ENCODE assay signal across 33 cellular contexts in the genomic region with DNA sequence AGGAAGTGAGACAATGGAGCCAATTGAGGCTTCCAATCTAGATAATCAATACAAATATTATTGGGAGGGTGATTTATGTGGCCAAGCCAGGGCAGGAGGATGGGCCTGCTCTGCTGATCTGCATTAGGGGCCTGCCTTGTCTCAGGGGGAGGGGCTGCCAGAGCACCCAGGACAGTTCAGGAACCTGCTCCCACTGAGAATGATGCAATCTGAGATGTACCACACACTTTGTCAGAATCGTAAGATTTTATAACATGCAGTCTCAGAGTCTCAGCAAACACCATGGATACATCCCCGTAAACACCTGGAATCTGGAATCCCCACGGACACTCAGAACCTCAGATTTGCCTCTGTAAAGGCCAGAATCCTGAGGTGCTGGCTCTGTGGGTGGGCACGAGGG. TPM values are rescaled to one million over a fixed set of nuclear protein-coding genes. Genes with fewer than 3 reads are reported as not detected.
"Had no signal": no experiment of that assay in that cellular context is flagged by ENCODE, and none has a peak within 500 bp of the region (broad histone marks: within the 10 kb centered on the region; RNA-seq: fewer than 3 reads in every experiment).

No MANE protein-coding gene starts in this region.

- H3K4me3 Mint-ChIP-seq: activated CD4-positive, alpha-beta T cell treated with anti-CD3 and anti-CD28 coated beads for 36 hours; activated CD4-positive, alpha-beta T cell treated with anti-CD3 and anti-CD28 coated beads, Interleukin-2, amount 10 ng/mL, durations not matched to agents 7 days and 5 days; activated CD8-positive, alpha-beta T cell treated with anti-CD3 and anti-CD28 coated beads, Interleukin-2, amount 10 ng/mL, durations not matched to agents 7 days and 5 days; activated naive CD4-positive, alpha-beta T cell treated with anti-CD3 and anti-CD28 coated beads for 36 hours; activated T-cell treated with anti-CD3 and anti-CD28 coated beads, Interleukin-2, amount 50 U/mL, for 24 hours; brain had no signal

- H3K9me3 Mint-ChIP-seq: activated CD4-positive, alpha-beta T cell treated with anti-CD3 and anti-CD28 coated beads, Interleukin-2, amount 10 ng/mL, durations not matched to agents 7 days and 5 days; activated naive CD4-positive, alpha-beta T cell treated with anti-CD3 and anti-CD28 coated beads for 36 hours; activated naive CD4-positive, alpha-beta T cell treated with anti-CD3 and anti-CD28 coated beads, Interleukin-2, amount 50 U/mL, for 72 hours; activated T-cell treated with anti-CD3 and anti-CD28 coated beads, Interleukin-2, amount 50 U/mL, for 24 hours; activated T-helper 2 cell treated with anti-CD3 and anti-CD28 coated beads, Interferon-gamma antibody, Interleukin-2, Interleukin-4, amounts not matched to agents 10 μg/mL and 5 μg/mL and 100 μg/mL, durations not matched to agents 14 hours and 24 hours and 36 hours had no signal

- H3K4me1 ChIP-seq: adrenal gland had no signal

- H3K27me3 ChIP-seq: adrenal gland, SJCRH30 had no signal

- DNase-seq: activated CD4-positive, alpha-beta T cell treated with anti-CD3 and anti-CD28 coated beads for 36 hours; activated CD4-positive, alpha-beta T cell treated with anti-CD3 and anti-CD28 coated beads, Interleukin-2, amount 10 ng/mL, durations not matched to agents 7 days and 5 days; activated CD4-positive, alpha-beta T cell treated with anti-CD3 and anti-CD28 coated beads, Interleukin-2, amount 50 U/mL, for 48 hours; activated CD8-positive, alpha-beta T cell treated with anti-CD3 and anti-CD28 coated beads, Interleukin-2, amount 10 ng/mL, durations not matched to agents 7 days and 5 days; activated gamma-delta T cell treated with Interleukin-2 at 50 U/mL for 16 hours; activated naive CD4-positive, alpha-beta T cell treated with anti-CD3 and anti-CD28 coated beads for 36 hours; activated T-cell treated with anti-CD3 and anti-CD28 coated beads, Interleukin-2, amount 50 U/mL, for 24 hours; adrenal gland; anterior cingulate cortex; caudate nucleus; cerebellar nuclear complex; Kasumi-1; KG1; MM.1S; MV-4-11; NCI-H1092 treated with DMSO at 0.1 percent for 48 hours; NCI-H1417 treated with DMSO at 0.1 percent for 48 hours; NCI-H1930; NCI-H345; NCI-H524 treated with DMSO at 0.1 percent for 48 hours; SHP77; SJCRH30; T1000 had no signal

- H3K4me3 ChIP-seq: adrenal gland, SJCRH30, SK-N-MC had no signal

- ATAC-seq: activated CD4-positive, alpha-beta T cell treated with anti-CD3 and anti-CD28 coated beads for 36 hours; activated CD8-positive, alpha-beta T cell treated with anti-CD3 and anti-CD28 coated beads, Interleukin-2, amount 10 ng/mL, durations not matched to agents 7 days and 5 days; activated naive CD4-positive, alpha-beta T cell treated with anti-CD3 and anti-CD28 coated beads, Interleukin-2, amount 50 U/mL, for 72 hours; Panc1 had no signal

- H3K27me3 Mint-ChIP-seq: activated CD4-positive, alpha-beta T cell treated with anti-CD3 and anti-CD28 coated beads for 36 hours; activated CD4-positive, alpha-beta T cell treated with anti-CD3 and anti-CD28 coated beads, Interleukin-2, amount 10 ng/mL, durations not matched to agents 7 days and 5 days; activated T-cell treated with anti-CD3 and anti-CD28 coated beads, Interleukin-2, amount 50 U/mL, for 24 hours; brain had no signal

- H3K9me3 ChIP-seq: adrenal gland, SJCRH30 had no signal

- FAIRE-seq: TTC549 had no signal

- H3K27ac Mint-ChIP-seq: activated CD4-positive, alpha-beta T cell treated with anti-CD3 and anti-CD28 coated beads for 36 hours; activated CD4-positive, alpha-beta T cell treated with anti-CD3 and anti-CD28 coated beads, Interleukin-2, amount 10 ng/mL, durations not matched to agents 7 days and 5 days; activated CD8-positive, alpha-beta T cell treated with anti-CD3 and anti-CD28 coated beads, Interleukin-2, amount 10 ng/mL, durations not matched to agents 7 days and 5 days; activated naive CD4-positive, alpha-beta T cell treated with anti-CD3 and anti-CD28 coated beads for 36 hours; activated T-cell treated with anti-CD3 and anti-CD28 coated beads, Interleukin-2, amount 50 U/mL, for 24 hours; activated T-helper 2 cell treated with anti-CD3 and anti-CD28 coated beads, Interferon-gamma antibody, Interleukin-2, Interleukin-4, amounts not matched to agents 10 μg/mL and 5 μg/mL and 100 μg/mL, durations not matched to agents 14 hours and 24 hours and 36 hours had no signal

- H3K36me3 Mint-ChIP-seq: activated naive CD4-positive, alpha-beta T cell treated with anti-CD3 and anti-CD28 coated beads, Interleukin-2, amount 50 U/mL, for 72 hours; brain had no signal

- H3K27ac ChIP-seq: adrenal gland, SJCRH30, SK-N-MC had no signal

- H3K4me1 Mint-ChIP-seq: activated CD4-positive, alpha-beta T cell treated with anti-CD3 and anti-CD28 coated beads for 36 hours; activated CD4-positive, alpha-beta T cell treated with anti-CD3 and anti-CD28 coated beads, Interleukin-2, amount 10 ng/mL, durations not matched to agents 7 days and 5 days had no signal

- H3K36me3 ChIP-seq: adrenal gland, SJCRH30 had no signal

RNA-seq across cellular contexts. Expression of gene FGF18, which starts 19.3 kb away (rescaled TPM):
- total RNA-seq: activated CD4-positive, alpha-beta T cell treated with anti-CD3 and anti-CD28 coated beads for 36 hours; activated CD8-positive, alpha-beta T cell treated with anti-CD3 and anti-CD28 coated beads, Interleukin-2, amount 10 ng/mL, durations not matched to agents 7 days and 5 days; activated T-helper 2 cell treated with anti-CD3 and anti-CD28 coated beads, Interferon-gamma antibody, Interleukin-2, Interleukin-4, amounts not matched to agents 10 μg/mL and 5 μg/mL and 100 μg/mL, durations not matched to agents 14 hours and 24 hours and 36 hours; bronchial epithelial cell; NCI-H460; RPMI7951; SJCRH30; T-helper 1 cell treated with Interleukin-12 subunit alpha and Interleukin-12 subunit beta and Interleukin-4 antibody, amounts not matched to agents 30 ng/mL and 1 ng/mL, for 36 hours had no signal
